10 cellular contexts compared by ENCODE assay signal in the genomic region with DNA sequence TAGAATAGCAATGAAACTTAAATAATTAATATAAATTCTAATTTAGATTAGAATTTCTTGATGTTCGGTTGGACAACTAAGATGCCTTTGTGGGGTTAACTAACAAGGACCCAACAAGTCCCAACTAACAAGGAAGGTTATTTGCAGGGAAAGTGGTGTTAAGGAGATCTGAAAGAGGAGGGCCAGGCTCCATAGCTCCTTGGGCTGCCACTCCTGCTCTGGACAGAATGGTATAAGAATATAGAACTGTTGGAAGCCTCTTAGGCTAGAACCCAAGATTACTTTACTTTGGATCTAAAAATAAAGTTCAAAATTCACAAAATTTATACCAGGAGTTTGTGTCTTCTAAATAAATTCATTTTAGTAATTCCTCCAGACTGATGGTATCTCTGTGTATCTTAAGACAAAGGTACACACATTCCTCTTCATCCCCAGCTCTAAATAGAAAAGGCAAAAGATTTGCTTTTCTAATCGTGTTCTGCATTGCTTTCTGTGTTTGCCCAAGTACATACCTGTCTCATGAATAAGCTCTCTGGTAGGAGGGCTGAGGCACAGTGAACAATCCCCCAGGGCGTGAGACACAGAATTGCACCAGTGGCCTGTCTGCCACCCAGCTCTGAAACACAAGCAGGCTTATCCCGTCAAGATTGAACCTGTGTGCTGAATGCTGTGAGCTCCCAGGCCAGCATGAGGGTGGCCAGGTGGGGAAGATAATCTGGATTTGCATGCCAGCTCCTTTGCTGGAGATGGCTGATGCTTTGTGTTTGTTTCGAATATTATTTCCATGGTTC.
DNase-seq lines count a peak whose midpoint lies in the region; TF ChIP-seq lines count a peak whose summit lies in the region.
"Had no signal": no experiment of that assay in that cellular context is flagged by ENCODE, and none has a peak within 500 bp of the region (broad histone marks: within the 10 kb centered on the region; RNA-seq: fewer than 3 reads in every experiment).

No MANE protein-coding gene starts in this region.

- H3K9ac ChIP-seq in parathyroid adenoma: no peak overlapping the region

- H3K4me3 ChIP-seq in esophagus (ENCODE audit: low read depth in 1 of 2, low read length in 2 of 2): no peak overlapping the region
- no peak overlapping the region for H3K4me3 ChIP-seq in parathyroid adenoma (ENCODE audit: low read depth, low read length)

- peak overlapping the region; percentile 45 for H2AFZ ChIP-seq in parathyroid adenoma

- H3K79me2 ChIP-seq in parathyroid adenoma: no peaks in the 10 kb centered on the region

- TF ChIP-seq CTCF in parathyroid adenoma (IDR thresholded peaks at IDR 0.05): no peak

- H3K27ac ChIP-seq in esophagus (ENCODE audit: low read depth in 2 of 2, low read length in 1 of 2) (peak overlapping the region; percentile 80 to 81), parathyroid adenoma (no peak overlapping the region)

- H3K4me2 ChIP-seq in parathyroid adenoma (ENCODE audit: low read length): no peak overlapping the region

- H3K27me3 ChIP-seq in esophagus (ENCODE audit: control insufficient read depth in 1 of 2, insufficient read depth in 2 of 2, low read length in 2 of 2): no peaks in the 10 kb centered on the region
- no peaks in the 10 kb centered on the region for H3K27me3 ChIP-seq in parathyroid adenoma (ENCODE audit: control insufficient read depth, insufficient read depth, low read length)

- H3K9me3 ChIP-seq in esophagus (ENCODE audit: control insufficient read depth in 2 of 2, insufficient read depth in 1 of 2, low read depth in 1 of 2, low read length in 1 of 2) (no peaks in the 10 kb centered on the region), parathyroid adenoma (ENCODE audit: control insufficient read depth, low read length) (no peaks in the 10 kb centered on the region)

- H3K36me3 ChIP-seq in esophagus (ENCODE audit: control insufficient read depth in 2 of 2, insufficient read depth in 2 of 2, low read length in 1 of 2) (no peaks in the 10 kb centered on the region), parathyroid adenoma (ENCODE audit: control insufficient read depth, insufficient read depth, low read length) (no peaks in the 10 kb centered on the region)

- DNase-seq in EL (peak; percentile 85), NCI-H82 treated with DMSO at 0.1 percent for 48 hours (lab: John Stamatoyannopoulos, UW; ENCODE audit: unreplicated experiment) (peak; percentile 66), OCI-M2 (lab: John Stamatoyannopoulos, UW; ENCODE audit: unreplicated experiment) (no peak), NOMO-1 treated with dmso at 0.1 percent for 144 hours (lab: John Stamatoyannopoulos, UW; ENCODE audit: unreplicated experiment) (no peak), T-helper 2 cell (no peak), epidermal melanocyte (ENCODE audit: insufficient read length, low spot score) (no peak)
- DNase-seq: activated CD8-positive, alpha-beta memory T cell treated with anti-CD3 and anti-CD28 coated beads, Interleukin-2, amount 50 U/mL, for 4 hours; cortex of kidney had no signal

- 47 to 48% methylated on average over 5 of the region's 5 CpGs for WGBS in esophagus, 2 donors

- H3K4me1 ChIP-seq in esophagus (ENCODE audit: control insufficient read depth in 2 of 2, insufficient read depth in 2 of 2, low read length in 1 of 2) (peaks cover 3 to 23% of the 10 kb centered on the region in 2 donors), parathyroid adenoma (peaks cover 41% of the 10 kb centered on the region)

Comparison
In these comparisons a context has a peak if more than half of its experiments do, and no peak if none do; other contexts are left out.
1. DNase-seq: peak in EL (single experiment) and NCI-H82 treated with DMSO at 0.1 percent for 48 hours (single experiment); none in OCI-M2 (single experiment), NOMO-1 treated with dmso at 0.1 percent for 144 hours (single experiment), T-helper 2 cell (0 of 5) and epidermal melanocyte (single experiment).